In genomic region chr4:103374773-103375172, GRCh38 we compare ENCODE assay signal across 22 cellular contexts.
DNase-seq lines count a peak whose midpoint lies in the region; ATAC-seq, FAIRE-seq and TF ChIP-seq lines count a peak whose summit lies in the region.
"Had no signal": no experiment of that assay in that cellular context is flagged by ENCODE, and none has a peak within 500 bp of the region (broad histone marks: within the 10 kb centered on the region; RNA-seq: fewer than 3 reads in every experiment).

No MANE protein-coding gene starts in this region.

- CTCF ChIA-PET in HCT116 (lab: Charles Lee), result no interaction called here
- CTCF ChIA-PET in H1 (lab: Charles Lee; ENCODE audit: partially characterized antibody), result no interaction called here

- no peak overlapping the region for H2BK15ac ChIP-seq in H1 (ENCODE audit: low read length)

- H3K36me3 Mint-ChIP-seq in neural progenitor cell, result no peaks in the 10 kb centered on the region
- H3K36me3 Mint-ChIP-seq: CD4-positive, CD25-positive, alpha-beta regulatory T cell; CD8-positive, alpha-beta memory T cell; IgD-negative memory B cell had no signal

- POLR2A ChIA-PET in HCT116 (lab: Charles Lee), result no interaction called here
- POLR2A ChIA-PET in H1 (lab: Charles Lee; ENCODE audit: partially characterized antibody), result no interaction called here

- DNase-seq in HCT116 (ENCODE audit: low read depth, low spot score) (no peak), H1 (ENCODE audit: low read depth in 1 of 2, low spot score in 2 of 2) (no peak), neural progenitor cell (ENCODE audit: low spot score) (no peak), mesenteric fat pad (ENCODE audit: low spot score) (no peak), SHP77 treated with DMSO at 0.1 percent for 48 hours (lab: John Stamatoyannopoulos, UW) (no peak), small intestine (no peak)
- DNase-seq: BE2C; C1 segment of cervical spinal cord; CD4-positive, CD25-positive, alpha-beta regulatory T cell; CD8-positive, alpha-beta memory T cell; COR-L47; DMS 273 treated with DMSO at 0.1 percent for 48 hours; DMS53; DND-41; H9; KBM-7 had no signal

- H2AK5ac ChIP-seq in H1 (ENCODE audit: low read depth, low read length), result no peak overlapping the region

- H3K27me3 Mint-ChIP-seq in neural progenitor cell (ENCODE audit: insufficient read depth, low read depth), result peaks cover 2% of the 10 kb centered on the region
- H3K27me3 Mint-ChIP-seq: CD4-positive, CD25-positive, alpha-beta regulatory T cell; CD8-positive, alpha-beta memory T cell; IgD-negative memory B cell had no signal

- H3K36me3 ChIP-seq in HCT116 (ENCODE audit: control insufficient read depth in 1 of 2, insufficient read depth in 2 of 2, low read length in 2 of 2) (no peaks in the 10 kb centered on the region), HUES64 (ENCODE audit: insufficient read depth, low read length) (no peaks in the 10 kb centered on the region), H1 (ENCODE audit: control insufficient read depth in 2 of 4, insufficient read depth in 4 of 4, low read length in 3 of 4) (no peaks in the 10 kb centered on the region), neural progenitor cell (peaks cover 3% of the 10 kb centered on the region), small intestine (ENCODE audit: control insufficient read depth in 2 of 2, insufficient read depth in 2 of 2, low read length in 2 of 2) (no peaks in the 10 kb centered on the region)
- H3K36me3 ChIP-seq: BE2C had no signal

- no peak overlapping the region for H3K4me3 Mint-ChIP-seq in neural progenitor cell
- H3K4me3 Mint-ChIP-seq: CD4-positive, CD25-positive, alpha-beta regulatory T cell; CD8-positive, alpha-beta memory T cell; H9; IgD-negative memory B cell had no signal

- H3K9me3 ChIP-seq in HCT116 (ENCODE audit: control insufficient read depth in 1 of 2, insufficient read depth in 1 of 2, low read depth in 1 of 2, low read length in 2 of 2), result no peaks in the 10 kb centered on the region
- H3K9me3 ChIP-seq in HUES64 (ENCODE audit: insufficient read depth, low read depth, low read length), result peaks cover 6% of the 10 kb centered on the region; the same call in 1 of the 2 replicates
- 0 out of 4 replicates have a peak, but pooled peaks cover 0 to under 1% of the 10 kb centered on the region in 2 experiments for H3K9me3 ChIP-seq in H1 (ENCODE audit: insufficient read depth in 2 of 2, low read depth in 1 of 2, low read length in 1 of 2)
- no peaks in the 10 kb centered on the region for H3K9me3 ChIP-seq in neural progenitor cell (ENCODE audit: low read depth)
- H3K9me3 ChIP-seq in small intestine (ENCODE audit: control insufficient read depth, low read depth), result no peaks in the 10 kb centered on the region
- H3K9me3 ChIP-seq: BE2C had no signal

- no peak for TF ChIP-seq EP300 in H1 (IDR thresholded peaks at IDR 0.05; ENCODE audit: borderline replicate concordance in 1 of 2, low read depth in 2 of 2, low read length in 2 of 2)

- no peak for ATAC-seq in HCT116
- ATAC-seq: GM12878, HepG2 had no signal

- H3K23me2 ChIP-seq in H1 (ENCODE audit: low read depth, low read length), result 0 out of 2 replicates have a peak, but pooled peaks cover 2% of the 10 kb centered on the region

- H3K4me1 ChIP-seq in HCT116 (ENCODE audit: control insufficient read depth in 1 of 2, insufficient read depth in 2 of 2, low read length in 2 of 2), result peaks cover 0 to 13% of the 10 kb centered on the region in 2 experiments; a peak in 3 of 4 replicates
- peaks cover 24% of the 10 kb centered on the region for H3K4me1 ChIP-seq in HUES64 (ENCODE audit: insufficient read depth, low read length)
- peaks cover 0 to 6% (median 4%) of the 10 kb centered on the region in 4 experiments; a peak in 2 of 7 replicates for H3K4me1 ChIP-seq in H1 (replicated peaks in 1 of 4; ENCODE audit: control insufficient read depth in 3 of 4, insufficient read depth in 4 of 4, low read length in 3 of 4)
- peaks cover 13% of the 10 kb centered on the region for H3K4me1 ChIP-seq in neural progenitor cell
- no peaks in the 10 kb centered on the region for H3K4me1 ChIP-seq in small intestine (ENCODE audit: control insufficient read depth in 2 of 2, insufficient read depth in 1 of 2, low read depth in 1 of 2, low read length in 1 of 2)
- H3K4me1 ChIP-seq: BE2C had no signal

- no peaks in the 10 kb centered on the region for H4K20me1 ChIP-seq in HCT116 (ENCODE audit: insufficient read depth)
- H4K20me1 ChIP-seq in H1 (replicated peaks in 1 of 2; ENCODE audit: control insufficient read depth in 1 of 2, insufficient read depth in 2 of 2, low read length in 2 of 2), result no peaks in the 10 kb centered on the region
- no peaks in the 10 kb centered on the region for H4K20me1 ChIP-seq in neural progenitor cell (ENCODE audit: low read depth)

- peaks cover 2% of the 10 kb centered on the region for H3K9me3 Mint-ChIP-seq in neural progenitor cell
- H3K9me3 Mint-ChIP-seq: CD8-positive, alpha-beta memory T cell had no signal

- H3K4me2 ChIP-seq in HCT116 (ENCODE audit: low read length), result peak overlapping the region; percentile 42; the same call in 1 of the 2 replicates
- H3K4me2 ChIP-seq in H1 (ENCODE audit: insufficient read depth in 1 of 2, low read depth in 2 of 2, low read length in 2 of 2), result no peak overlapping the region
- peak overlapping the region; percentile 1 for H3K4me2 ChIP-seq in neural progenitor cell

- RAD21 ChIA-PET in HCT116 (lab: Charles Lee; ENCODE audit: low non-redundant PET in 1 of 2, low total read pairs in 2 of 2, uncharacterized antibody in 2 of 2, unreplicated experiment in 2 of 2), result no interaction called here

- 0 out of 2 replicates have a peak overlapping the region, but pooled peaks have one; percentile 31 for H2BK12ac ChIP-seq in H1 (ENCODE audit: low read depth, low read length)

- no TSS peak for BruUV-seq in HCT116 (replicated peaks; lab: Mats Ljungman, UMichigan)

- H3F3A ChIP-seq in neural progenitor cell (ENCODE audit: low read depth), result peaks cover 2% of the 10 kb centered on the region

- no peak overlapping the region for H3K18ac ChIP-seq in H1 (ENCODE audit: extremely low read depth, low read length)

- H3K79me1 ChIP-seq in H1 (ENCODE audit: low read depth, low read length), result no peaks in the 10 kb centered on the region

- no peak overlapping the region for H3K4ac ChIP-seq in H1 (replicated peaks; ENCODE audit: insufficient read length, low read depth, low read length)

- no peak overlapping the region for H3K56ac ChIP-seq in H1 (replicated peaks; ENCODE audit: insufficient read length, low read depth, low read length)

- H2BK120ac ChIP-seq in H1 (replicated peaks; ENCODE audit: low read depth, low read length), result no peak overlapping the region

- no peak overlapping the region for H3K9ac ChIP-seq in HCT116 (ENCODE audit: low read length)
- no peak overlapping the region for H3K9ac ChIP-seq in HUES64 (ENCODE audit: low read depth, low read length)
- H3K9ac ChIP-seq in H1 (replicated peaks in 1 of 4; ENCODE audit: extremely low read depth in 1 of 4, low read depth in 3 of 4, low read length in 3 of 4), result no peak overlapping the region
- H3K9ac ChIP-seq in neural progenitor cell, result no peak overlapping the region
- H3K9ac ChIP-seq: GM23248 had no signal

- no peak for TF ChIP-seq CTCF in HCT116 (IDR thresholded peaks at IDR 0.05 in 2 of 3, conservative IDR thresholded peaks at IDR 0.05 in 1 of 3; ENCODE audit: borderline replicate concordance in 1 of 3, insufficient read depth in 1 of 3, low read depth in 2 of 3, low read length in 2 of 3)
- TF ChIP-seq CTCF in H1 (IDR thresholded peaks at IDR 0.05; ENCODE audit: control extremely low read depth in 1 of 3, insufficient read depth in 1 of 3, low read depth in 1 of 3, low read length in 3 of 3), result no peak
- TF ChIP-seq CTCF in neural progenitor cell (IDR thresholded peaks at IDR 0.05), result no peak

- H3K27ac Mint-ChIP-seq in neural progenitor cell, result no peak overlapping the region
- H3K27ac Mint-ChIP-seq: CD4-positive, CD25-positive, alpha-beta regulatory T cell; CD8-positive, alpha-beta memory T cell; H9; IgD-negative memory B cell had no signal

- H3K9me2 ChIP-seq in HCT116 (ENCODE audit: insufficient read depth), result no peaks in the 10 kb centered on the region

- TF ChIP-seq POLR2A in HCT116 (IDR thresholded peaks at IDR 0.05; ENCODE audit: borderline replicate concordance, extremely low read depth, insufficient read depth, insufficient read length) (no peak), H1 (IDR thresholded peaks at IDR 0.05; ENCODE audit: control extremely low read depth in 1 of 2, low read depth in 2 of 2, low read length in 2 of 2) (no peak)

- H3K79me2 ChIP-seq in HCT116 (ENCODE audit: insufficient read depth, low read length), result no peaks in the 10 kb centered on the region
- H3K79me2 ChIP-seq in H1 (ENCODE audit: control insufficient read depth in 1 of 2, insufficient read depth in 2 of 2, low read length in 2 of 2), result no peaks in the 10 kb centered on the region
- no peaks in the 10 kb centered on the region for H3K79me2 ChIP-seq in neural progenitor cell (ENCODE audit: low read depth)

- H2BK5ac ChIP-seq in H1 (ENCODE audit: low read depth, low read length), result no peak overlapping the region

- H4K8ac ChIP-seq in H1 (ENCODE audit: extremely low read depth, insufficient read depth, low read length), result no peak overlapping the region

- H3K27ac ChIP-seq in HCT116 (ENCODE audit: low read depth, low read length) (no peak overlapping the region), HUES64 (ENCODE audit: low read depth, low read length) (peak overlapping the region; percentile 41; the same call in 1 of the 2 replicates), H1 (ENCODE audit: low read depth, low read length) (no peak overlapping the region), neural progenitor cell (no peak overlapping the region), small intestine (ENCODE audit: low read depth in 1 of 2, low read length in 1 of 2) (no peak overlapping the region)
- H3K27ac ChIP-seq: GM23248 had no signal

- H2BK20ac ChIP-seq in H1 (ENCODE audit: low read length), result no peak overlapping the region

- intact Hi-C loops in HCT116 (cut with micrococcal nuclease), result no loop called here

- FAIRE-seq in H1 (lab: Jason Lieb, UNC), result no peak
- FAIRE-seq in small intestine (lab: Jason Lieb, UNC), result no peak
- FAIRE-seq: GM12878, GM19239, HepG2 had no signal

- no peak overlapping the region for H4K91ac ChIP-seq in H1 (replicated peaks; ENCODE audit: insufficient read length, low read length)

- TF ChIP-seq RAD21 in HCT116 (IDR thresholded peaks at IDR 0.05; ENCODE audit: low read depth) (no peak), H1 (IDR thresholded peaks at IDR 0.05 in 1 of 2, conservative IDR thresholded peaks at IDR 0.05 in 1 of 2; ENCODE audit: low read depth in 2 of 2, low read length in 2 of 2) (no peak)

- WGBS in HUES64, result no CpG with 5 or more reads among the region's 2 CpGs
- WGBS in H1 (ENCODE audit: extremely low coverage in 1 of 2, insufficient coverage in 1 of 2, insufficient read length in 1 of 2, insufficient replicate concordance in 2 of 2, low coverage in 1 of 2, low lambda C conversion rate in 2 of 2, missing lambda C conversion rate in 1 of 2), 2 experiments, result 74% methylated on average over 2 of the region's 2 CpGs; no CpG with 5 or more reads in 1 of the 2 experiments
- WGBS in small intestine, 3 donors, result 64 to 72% (median 71%) methylated on average over 2 of the region's 2 CpGs

- no peak overlapping the region for H3K4me3 ChIP-seq in HCT116 (replicated peaks in 1 of 2; ENCODE audit: low read depth in 1 of 2, low read length in 2 of 2)
- H3K4me3 ChIP-seq in HUES64 (ENCODE audit: low read length), result no peak overlapping the region
- H3K4me3 ChIP-seq in H1 (ENCODE audit: extremely low read depth in 1 of 4, insufficient read depth in 2 of 4, low read depth in 3 of 4, low read length in 4 of 4), result no peak overlapping the region; a peak in 1 of 8 replicates
- no peak overlapping the region for H3K4me3 ChIP-seq in neural progenitor cell
- H3K4me3 ChIP-seq in small intestine (ENCODE audit: low read depth in 1 of 2, low read length in 2 of 2), result no peak overlapping the region
- H3K4me3 ChIP-seq: GM12878, GM23248 had no signal

- no peak overlapping the region for H3K23ac ChIP-seq in H1 (ENCODE audit: insufficient read length)

- H3K4me1 Mint-ChIP-seq in neural progenitor cell, result no peaks in the 10 kb centered on the region
- H3K4me1 Mint-ChIP-seq: CD4-positive, CD25-positive, alpha-beta regulatory T cell; CD8-positive, alpha-beta memory T cell; IgD-negative memory B cell had no signal

- H3K27me3 ChIP-seq in HCT116 (ENCODE audit: insufficient read depth, low read length), result no peaks in the 10 kb centered on the region
- H3K27me3 ChIP-seq in HUES64 (ENCODE audit: insufficient read depth, low read length), result 0 out of 2 replicates have a peak, but pooled peaks cover 3% of the 10 kb centered on the region
- H3K27me3 ChIP-seq in H1 (replicated peaks in 1 of 4; ENCODE audit: control insufficient read depth in 3 of 4, extremely low read depth in 1 of 4, insufficient read depth in 3 of 4, low read length in 3 of 4), result no peaks in the 10 kb centered on the region; a peak in 1 of 7 replicates
- H3K27me3 ChIP-seq in neural progenitor cell, result no peaks in the 10 kb centered on the region
- H3K27me3 ChIP-seq in small intestine (ENCODE audit: control insufficient read depth in 2 of 2, insufficient read depth in 2 of 2, low read length in 2 of 2), result no peaks in the 10 kb centered on the region
- H3K27me3 ChIP-seq: BE2C had no signal

- H3K14ac ChIP-seq in H1 (ENCODE audit: insufficient read length), result no peak overlapping the region

- no peak overlapping the region for H4K5ac ChIP-seq in H1 (ENCODE audit: insufficient read length, low read depth, low read length)

- H2AFZ ChIP-seq in HCT116 (ENCODE audit: low read depth, low read length, poor library complexity, severe bottlenecking) (peak overlapping the region; percentile 31), H1 (ENCODE audit: low read length) (no peak overlapping the region), neural progenitor cell (replicated peaks) (no peak overlapping the region)
- H2AFZ ChIP-seq: GM23248 had no signal

Comparison
In these comparisons a context has a peak if more than half of its experiments do, and no peak if none do; other contexts are left out.
1. H3K4me2 ChIP-seq: peak in HCT116 (single experiment) and neural progenitor cell (single experiment); none in H1 (0 of 2).